Comparison of ENCODE assay signal across 17 cellular contexts in the genomic region with DNA sequence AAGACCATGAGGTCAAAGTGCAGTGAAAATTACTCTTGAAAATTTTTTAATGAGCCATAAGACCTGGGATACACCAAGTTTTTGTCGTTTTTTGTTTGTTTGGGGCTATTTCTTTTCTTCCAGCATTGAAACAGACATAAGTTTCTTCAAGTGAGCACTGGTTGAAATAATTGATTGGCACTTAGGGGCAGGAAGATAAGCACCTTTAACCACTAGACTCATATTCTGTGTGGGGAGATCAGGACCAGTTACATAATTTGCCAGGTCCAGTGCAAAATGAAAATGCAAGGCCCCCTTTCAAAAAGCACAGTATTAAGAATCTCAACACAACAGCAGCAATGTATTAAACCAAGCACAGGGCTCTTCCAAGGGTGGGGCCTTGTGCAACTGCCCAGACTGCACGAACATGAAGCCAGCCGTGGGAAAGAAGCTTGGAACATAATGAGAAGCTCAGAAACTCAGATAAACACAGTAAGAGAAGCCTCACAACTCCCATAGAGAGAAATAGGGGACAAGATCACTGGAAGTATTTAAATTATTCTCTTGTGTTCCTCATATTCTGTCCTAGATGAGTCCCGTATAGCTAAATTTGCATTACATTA. TPM values are rescaled to one million over a fixed set of nuclear protein-coding genes. Genes with fewer than 3 reads are reported as not detected.
A peak's percentile ranks its signal among the peaks of the same experiment; 100 is the strongest.
DNase-seq lines count a peak whose midpoint lies in the region; ATAC-seq, FAIRE-seq and TF ChIP-seq lines count a peak whose summit lies in the region.
"Had no signal": no experiment of that assay in that cellular context is flagged by ENCODE, and none has a peak within 500 bp of the region (broad histone marks: within the 10 kb centered on the region; RNA-seq: fewer than 3 reads in every experiment).

No MANE protein-coding gene starts in this region.

- intact Hi-C loops in Calu3 (cut with micrococcal nuclease; ENCODE audit: unreplicated experiment): no loop called here
- intact Hi-C loops in activated B cell treated with CpG ODN at 0.5 μM for 24 hours (cut with micrococcal nuclease): no loop called here

- no peaks in the 10 kb centered on the region for H3K27me3 Mint-ChIP-seq in Calu3 (ENCODE audit: unreplicated experiment)
- H3K27me3 Mint-ChIP-seq in activated B cell treated with CpG ODN at 0.5 μM for 24 hours: no peaks in the 10 kb centered on the region
- H3K27me3 Mint-ChIP-seq in stimulated activated memory B cell treated with anti-CD40 and anti-IgM and Interleukin-4, amounts not matched to agents 10 μg/mL and 1 μg/mL and 100 μg/mL, for 72 hours: no peaks in the 10 kb centered on the region
- H3K27me3 Mint-ChIP-seq: activated CD8-positive, alpha-beta memory T cell treated with anti-CD3 and anti-CD28 coated beads, Interleukin-2, amount 10 ng/mL, durations not matched to agents 7 days and 5 days; activated naive CD8-positive, alpha-beta T cell treated with anti-CD3 and anti-CD28 coated beads, Interleukin-2, amount 10 ng/mL, durations not matched to agents 7 days and 5 days had no signal

- DNase-seq in Calu3 (no peak), activated B cell treated with CpG ODN at 0.5 μM for 24 hours (no peak), hepatic stellate cell (ENCODE audit: low spot score) (peak; percentile 40), NCI-H1694 treated with DMSO at 0.1 percent for 48 hours (lab: John Stamatoyannopoulos, UW) (no peak), GM12891 (ENCODE audit: insufficient read length, low spot score) (no peak), NCI-H774 (lab: John Stamatoyannopoulos, UW) (no peak)
- DNase-seq: activated CD8-positive, alpha-beta memory T cell treated with anti-CD3 and anti-CD28 coated beads, Interleukin-2, amount 10 ng/mL, durations not matched to agents 7 days and 5 days; activated naive CD8-positive, alpha-beta T cell treated with anti-CD3 and anti-CD28 coated beads, Interleukin-2, amount 10 ng/mL, durations not matched to agents 7 days and 5 days; cortex of kidney; posterior cingulate gyrus; stimulated activated CD4-positive, alpha-beta T cell treated with anti-CD3 and anti-CD28 coated beads, Interleukin-2, amount 100 ng/mL, for 24 hours; stimulated activated naive CD8-positive, alpha-beta T cell treated with anti-CD3 and anti-CD28 coated beads, Interleukin-15, Interleukin-2, amounts not matched to agents 100 U/mL and 50 U/mL, for 24 hours; T1000 had no signal

- CTCF ChIA-PET in Calu3 (lab: Charles Lee) (no interaction called here), activated B cell treated with CpG ODN at 0.5 μM for 24 hours (lab: Charles Lee) (interaction anchor here (3.2 kb wide), 1 partner anchor 16 kb away, joined by 31 read pairs; no protein-coding TSS in a partner anchor)

- H3K4me3 Mint-ChIP-seq in Calu3 (ENCODE audit: low read depth, unreplicated experiment) (no peak overlapping the region), activated B cell treated with CpG ODN at 0.5 μM for 24 hours (no peak overlapping the region)
- no peak overlapping the region for H3K4me3 Mint-ChIP-seq in stimulated activated memory B cell treated with anti-CD40 and anti-IgM and Interleukin-4, amounts not matched to agents 10 μg/mL and 1 μg/mL and 100 μg/mL, for 72 hours
- H3K4me3 Mint-ChIP-seq: activated CD8-positive, alpha-beta memory T cell treated with anti-CD3 and anti-CD28 coated beads, Interleukin-2, amount 10 ng/mL, durations not matched to agents 7 days and 5 days; activated naive CD8-positive, alpha-beta T cell treated with anti-CD3 and anti-CD28 coated beads, Interleukin-2, amount 10 ng/mL, durations not matched to agents 7 days and 5 days had no signal

- BruUV-seq in Calu3 (replicated peaks; lab: Mats Ljungman, UMichigan): no TSS peak

- no peak for TF ChIP-seq POLR2A in GM12891 (IDR thresholded peaks at IDR 0.05; ENCODE audit: low read depth, low read length)

- no peak for FAIRE-seq in GM12891 (lab: Jason Lieb, UNC)

- H3K36me3 Mint-ChIP-seq in Calu3 (ENCODE audit: insufficient read depth, unreplicated experiment): peaks cover 47% of the 10 kb centered on the region
- peaks cover 9% of the 10 kb centered on the region for H3K36me3 Mint-ChIP-seq in activated B cell treated with CpG ODN at 0.5 μM for 24 hours (ENCODE audit: low read depth)
- H3K36me3 Mint-ChIP-seq in stimulated activated memory B cell treated with anti-CD40 and anti-IgM and Interleukin-4, amounts not matched to agents 10 μg/mL and 1 μg/mL and 100 μg/mL, for 72 hours: no peaks in the 10 kb centered on the region
- H3K36me3 Mint-ChIP-seq: activated CD8-positive, alpha-beta memory T cell treated with anti-CD3 and anti-CD28 coated beads, Interleukin-2, amount 10 ng/mL, durations not matched to agents 7 days and 5 days; activated naive CD8-positive, alpha-beta T cell treated with anti-CD3 and anti-CD28 coated beads, Interleukin-2, amount 10 ng/mL, durations not matched to agents 7 days and 5 days had no signal

- TF ChIP-seq CTCF in Calu3 (IDR thresholded peaks at IDR 0.05; ENCODE audit: unreplicated experiment) (no peak), activated B cell treated with CpG ODN at 0.5 μM for 24 hours (IDR thresholded peaks at IDR 0.05) (no peak)

- POLR2A ChIA-PET in activated B cell treated with CpG ODN at 0.5 μM for 24 hours (lab: Charles Lee): interaction anchor here (1.1 kb wide), 1 partner anchor 11 kb away, joined by 3 read pairs; no protein-coding TSS in a partner anchor

- H3K4me1 Mint-ChIP-seq in Calu3 (ENCODE audit: low read depth, unreplicated experiment) (peaks cover 37% of the 10 kb centered on the region), activated B cell treated with CpG ODN at 0.5 μM for 24 hours (peaks cover 45% of the 10 kb centered on the region)
- peaks cover 51% of the 10 kb centered on the region for H3K4me1 Mint-ChIP-seq in stimulated activated memory B cell treated with anti-CD40 and anti-IgM and Interleukin-4, amounts not matched to agents 10 μg/mL and 1 μg/mL and 100 μg/mL, for 72 hours

- H3K9me3 Mint-ChIP-seq in Calu3 (ENCODE audit: low read depth, unreplicated experiment) (no peaks in the 10 kb centered on the region), activated B cell treated with CpG ODN at 0.5 μM for 24 hours (no peaks in the 10 kb centered on the region)
- no peaks in the 10 kb centered on the region for H3K9me3 Mint-ChIP-seq in stimulated activated memory B cell treated with anti-CD40 and anti-IgM and Interleukin-4, amounts not matched to agents 10 μg/mL and 1 μg/mL and 100 μg/mL, for 72 hours
- H3K9me3 Mint-ChIP-seq: activated naive CD8-positive, alpha-beta T cell treated with anti-CD3 and anti-CD28 coated beads, Interleukin-2, amount 10 ng/mL, durations not matched to agents 7 days and 5 days had no signal

- ATAC-seq in activated B cell treated with CpG ODN at 0.5 μM for 24 hours (ENCODE audit: low read depth) (no peak), GM21717 (IDR thresholded peaks at IDR 0.05; ENCODE audit: unreplicated experiment) (no peak)
- no peak for ATAC-seq in stimulated activated memory B cell treated with anti-CD40 and anti-IgM and Interleukin-4, amounts not matched to agents 10 μg/mL and 1 μg/mL and 100 μg/mL, for 72 hours
- ATAC-seq: activated CD8-positive, alpha-beta memory T cell treated with anti-CD3 and anti-CD28 coated beads, Interleukin-2, amount 10 ng/mL, durations not matched to agents 7 days and 5 days; gastroesophageal sphincter; left lobe of liver; stimulated activated naive CD8-positive, alpha-beta T cell treated with anti-CD3 and anti-CD28 coated beads, Interleukin-15, Interleukin-2, amounts not matched to agents 100 U/mL and 50 U/mL, for 24 hours had no signal

- H3K27ac Mint-ChIP-seq in Calu3 (ENCODE audit: unreplicated experiment): peak overlapping the region; percentile 99
- H3K27ac Mint-ChIP-seq in activated B cell treated with CpG ODN at 0.5 μM for 24 hours: peak overlapping the region; percentile 63
- H3K27ac Mint-ChIP-seq in stimulated activated memory B cell treated with anti-CD40 and anti-IgM and Interleukin-4, amounts not matched to agents 10 μg/mL and 1 μg/mL and 100 μg/mL, for 72 hours: peak overlapping the region; percentile 99
- H3K27ac Mint-ChIP-seq: activated CD8-positive, alpha-beta memory T cell treated with anti-CD3 and anti-CD28 coated beads, Interleukin-2, amount 10 ng/mL, durations not matched to agents 7 days and 5 days; activated naive CD8-positive, alpha-beta T cell treated with anti-CD3 and anti-CD28 coated beads, Interleukin-2, amount 10 ng/mL, durations not matched to agents 7 days and 5 days had no signal

TF ChIP-seq in GM12891, 5 proteins besides CTCF, POLR2A, EP300 and RAD21:
- TF ChIP-seq POU2F2 (IDR thresholded peaks at IDR 0.05; ENCODE audit: low read depth, low read length) (no peak), PAX5 (IDR thresholded peaks at IDR 0.05; ENCODE audit: insufficient read depth, low read length, severe bottlenecking) (no peak), TAF1 (IDR thresholded peaks at IDR 0.05; ENCODE audit: low read depth, low read length) (no peak), POLR2AphosphoS5 (IDR thresholded peaks at IDR 0.05; ENCODE audit: low read depth, low read length) (no peak), SPI1 (IDR thresholded peaks at IDR 0.05; ENCODE audit: low read depth, low read length) (no peak)

RNA-seq across cellular contexts. Expression of a gene that starts 3.2 kb away (rescaled TPM):
- total RNA-seq in Calu3 (2022): 30.7 and 37.7 TPM in 2 replicates
- 48.0 and 52.5 TPM in 2 replicates for total RNA-seq in activated B cell treated with CpG ODN at 0.5 μM for 24 hours
- polyA plus RNA-seq in GM12891 (2012; ENCODE audit: low read depth, missing spikeins): 0.65 TPM

RNA-seq across cellular contexts. Expression of a gene that starts 51.5 kb away (rescaled TPM):
- total RNA-seq in Calu3 (2022) (91.9 and 108 TPM in 2 replicates), activated B cell treated with CpG ODN at 0.5 μM for 24 hours (15.9 and 17.1 TPM in 2 replicates)
- polyA plus RNA-seq in GM12891 (2012; ENCODE audit: low read depth, missing spikeins): 5.0 TPM

RNA-seq across cellular contexts. Expression of a gene that starts 58.3 kb away (rescaled TPM):
- total RNA-seq in Calu3 (2022) (13.6 and 13.9 TPM in 2 replicates), activated B cell treated with CpG ODN at 0.5 μM for 24 hours (7.3 and 8.0 TPM in 2 replicates)
- 3.1 TPM for polyA plus RNA-seq in GM12891 (2012; ENCODE audit: low read depth, missing spikeins)
